1 cellular context compared by ENCODE assay signal in the genomic region with DNA sequence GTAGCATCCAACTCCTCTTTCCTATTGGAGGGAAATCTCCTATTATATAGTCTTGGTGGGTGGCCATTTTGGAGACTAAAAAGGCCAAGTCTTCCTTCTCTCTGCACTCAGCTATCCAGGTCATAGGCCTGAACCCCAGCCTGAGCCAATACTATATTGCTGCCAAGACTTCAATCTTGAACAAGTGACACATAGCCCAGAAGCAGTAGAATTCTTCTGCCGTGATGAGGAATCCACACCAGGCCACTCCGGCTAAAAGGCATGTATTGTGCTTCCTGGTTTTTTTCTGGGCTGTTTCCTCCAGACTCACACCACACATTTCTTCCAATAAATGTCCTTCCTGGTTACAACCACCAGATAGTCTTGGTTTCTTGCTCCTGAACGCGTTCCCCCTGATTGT.
TF ChIP-seq lines count a peak whose summit lies in the region.

No MANE protein-coding gene starts in this region.

TF ChIP-seq in endothelial cell of umbilical vein, 7 proteins besides CTCF, POLR2A, EP300 and RAD21 (continued from another document):
- TF ChIP-seq POLR2AphosphoS5 (IDR thresholded peaks at IDR 0.05; ENCODE audit: insufficient read depth, low read depth, low read length) = no peak
- no peak for TF ChIP-seq FOS (IDR thresholded peaks at IDR 0.05; ENCODE audit: borderline replicate concordance, insufficient read depth, low read length)
- no peak for TF ChIP-seq JUN (IDR thresholded peaks at IDR 0.05; ENCODE audit: borderline replicate concordance, insufficient read depth, insufficient read length, low read depth)
